Comparison of ENCODE assay signal across 1 cellular context in the genomic region with DNA sequence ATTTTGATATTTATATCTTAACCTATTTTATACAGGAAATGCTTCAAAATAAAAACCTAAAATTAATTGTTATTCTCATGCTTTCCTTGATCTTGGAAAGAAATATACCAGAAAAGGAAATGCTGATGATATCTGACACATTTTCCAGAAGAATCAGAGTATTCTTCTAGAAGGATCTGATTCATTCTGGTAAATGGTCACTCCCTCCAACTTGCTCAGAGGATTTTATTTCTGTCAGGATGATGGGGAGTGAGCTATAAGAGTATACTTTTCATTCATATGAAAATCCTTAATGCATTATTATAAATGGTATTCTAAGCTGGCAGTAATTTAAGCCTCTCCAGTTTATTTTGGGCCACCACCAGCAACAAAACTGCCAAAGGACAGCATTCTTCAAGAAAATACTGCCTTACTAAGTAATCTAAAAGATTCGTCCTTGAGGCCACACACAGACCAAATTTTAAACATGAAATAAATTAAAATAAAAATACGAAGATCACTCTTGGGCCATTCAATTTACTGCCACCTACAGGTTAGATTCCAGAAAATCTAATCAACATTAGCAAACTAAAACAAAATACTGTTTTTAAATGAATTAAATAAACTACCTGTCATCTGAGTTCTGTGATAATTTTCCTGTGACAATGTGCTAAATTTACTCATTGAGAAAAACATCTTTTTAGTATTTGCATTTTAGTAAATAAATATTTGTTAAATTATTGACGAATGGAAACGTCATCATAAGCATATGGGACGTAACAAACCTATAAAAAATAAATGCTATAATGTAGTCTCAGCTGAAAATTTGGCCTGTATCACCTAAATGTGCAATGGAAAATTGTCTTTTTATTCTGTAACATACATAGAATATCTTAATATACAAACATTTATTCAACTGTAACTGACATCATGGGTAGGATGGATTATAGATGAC.
TF ChIP-seq lines count a peak whose summit lies in the region.

No MANE protein-coding gene starts in this region.

TF ChIP-seq in GM23338, 12 proteins besides CTCF, POLR2A, EP300 and RAD21 (continued from another document):
- TF ChIP-seq, protein P1, sequence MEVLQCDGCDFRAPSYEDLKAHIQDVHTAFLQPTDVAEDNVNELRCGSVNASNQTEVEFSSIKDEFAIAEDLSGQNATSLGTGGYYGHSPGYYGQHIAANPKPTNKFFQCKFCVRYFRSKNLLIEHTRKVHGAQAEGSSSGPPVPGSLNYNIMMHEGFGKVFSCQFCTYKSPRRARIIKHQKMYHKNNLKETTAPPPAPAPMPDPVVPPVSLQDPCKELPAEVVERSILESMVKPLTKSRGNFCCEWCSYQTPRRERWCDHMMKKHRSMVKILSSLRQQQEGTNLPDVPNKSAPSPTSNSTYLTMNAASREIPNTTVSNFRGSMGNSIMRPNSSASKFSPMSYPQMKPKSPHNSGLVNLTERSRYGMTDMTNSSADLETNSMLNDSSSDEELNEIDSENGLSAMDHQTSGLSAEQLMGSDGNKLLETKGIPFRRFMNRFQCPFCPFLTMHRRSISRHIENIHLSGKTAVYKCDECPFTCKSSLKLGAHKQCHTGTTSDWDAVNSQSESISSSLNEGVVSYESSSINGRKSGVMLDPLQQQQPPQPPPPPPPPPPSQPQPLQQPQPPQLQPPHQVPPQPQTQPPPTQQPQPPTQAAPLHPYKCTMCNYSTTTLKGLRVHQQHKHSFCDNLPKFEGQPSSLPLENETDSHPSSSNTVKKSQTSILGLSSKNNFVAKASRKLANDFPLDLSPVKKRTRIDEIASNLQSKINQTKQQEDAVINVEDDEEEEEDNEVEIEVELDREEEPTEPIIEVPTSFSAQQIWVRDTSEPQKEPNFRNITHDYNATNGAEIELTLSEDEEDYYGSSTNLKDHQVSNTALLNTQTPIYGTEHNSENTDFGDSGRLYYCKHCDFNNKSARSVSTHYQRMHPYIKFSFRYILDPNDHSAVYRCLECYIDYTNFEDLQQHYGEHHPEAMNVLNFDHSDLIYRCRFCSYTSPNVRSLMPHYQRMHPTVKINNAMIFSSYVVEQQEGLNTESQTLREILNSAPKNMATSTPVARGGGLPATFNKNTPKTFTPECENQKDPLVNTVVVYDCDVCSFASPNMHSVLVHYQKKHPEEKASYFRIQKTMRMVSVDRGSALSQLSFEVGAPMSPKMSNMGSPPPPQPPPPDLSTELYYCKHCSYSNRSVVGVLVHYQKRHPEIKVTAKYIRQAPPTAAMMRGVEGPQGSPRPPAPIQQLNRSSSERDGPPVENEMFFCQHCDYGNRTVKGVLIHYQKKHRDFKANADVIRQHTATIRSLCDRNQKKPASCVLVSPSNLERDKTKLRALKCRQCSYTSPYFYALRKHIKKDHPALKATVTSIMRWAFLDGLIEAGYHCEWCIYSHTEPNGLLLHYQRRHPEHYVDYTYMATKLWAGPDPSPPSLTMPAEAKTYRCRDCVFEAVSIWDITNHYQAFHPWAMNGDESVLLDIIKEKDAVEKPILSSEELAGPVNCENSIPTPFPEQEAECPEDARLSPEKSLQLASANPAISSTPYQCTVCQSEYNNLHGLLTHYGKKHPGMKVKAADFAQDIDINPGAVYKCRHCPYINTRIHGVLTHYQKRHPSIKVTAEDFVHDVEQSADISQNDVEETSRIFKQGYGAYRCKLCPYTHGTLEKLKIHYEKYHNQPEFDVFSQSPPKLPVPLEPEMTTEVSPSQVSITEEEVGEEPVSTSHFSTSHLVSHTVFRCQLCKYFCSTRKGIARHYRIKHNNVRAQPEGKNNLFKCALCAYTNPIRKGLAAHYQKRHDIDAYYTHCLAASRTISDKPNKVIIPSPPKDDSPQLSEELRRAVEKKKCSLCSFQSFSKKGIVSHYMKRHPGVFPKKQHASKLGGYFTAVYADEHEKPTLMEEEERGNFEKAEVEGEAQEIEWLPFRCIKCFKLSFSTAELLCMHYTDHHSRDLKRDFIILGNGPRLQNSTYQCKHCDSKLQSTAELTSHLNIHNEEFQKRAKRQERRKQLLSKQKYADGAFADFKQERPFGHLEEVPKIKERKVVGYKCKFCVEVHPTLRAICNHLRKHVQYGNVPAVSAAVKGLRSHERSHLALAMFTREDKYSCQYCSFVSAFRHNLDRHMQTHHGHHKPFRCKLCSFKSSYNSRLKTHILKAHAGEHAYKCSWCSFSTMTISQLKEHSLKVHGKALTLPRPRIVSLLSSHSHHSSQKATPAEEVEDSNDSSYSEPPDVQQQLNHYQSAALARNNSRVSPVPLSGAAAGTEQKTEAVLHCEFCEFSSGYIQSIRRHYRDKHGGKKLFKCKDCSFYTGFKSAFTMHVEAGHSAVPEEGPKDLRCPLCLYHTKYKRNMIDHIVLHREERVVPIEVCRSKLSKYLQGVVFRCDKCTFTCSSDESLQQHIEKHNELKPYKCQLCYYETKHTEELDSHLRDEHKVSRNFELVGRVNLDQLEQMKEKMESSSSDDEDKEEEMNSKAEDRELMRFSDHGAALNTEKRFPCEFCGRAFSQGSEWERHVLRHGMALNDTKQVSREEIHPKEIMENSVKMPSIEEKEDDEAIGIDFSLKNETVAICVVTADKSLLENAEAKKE (CRISPR knock-in tag; IDR thresholded peaks at IDR 0.05): no peak
- TF ChIP-seq ZNF331 (CRISPR knock-in tag; IDR thresholded peaks at IDR 0.05; ENCODE audit: low read depth) (no peak), EZH2 (IDR thresholded peaks at IDR 0.05; ENCODE audit: low read depth, unreplicated experiment) (no peak), CREB1 (CRISPR knock-in tag; IDR thresholded peaks at IDR 0.05; ENCODE audit: low read depth) (no peak)
